8 cellular contexts compared by ENCODE assay signal in the genomic region with DNA sequence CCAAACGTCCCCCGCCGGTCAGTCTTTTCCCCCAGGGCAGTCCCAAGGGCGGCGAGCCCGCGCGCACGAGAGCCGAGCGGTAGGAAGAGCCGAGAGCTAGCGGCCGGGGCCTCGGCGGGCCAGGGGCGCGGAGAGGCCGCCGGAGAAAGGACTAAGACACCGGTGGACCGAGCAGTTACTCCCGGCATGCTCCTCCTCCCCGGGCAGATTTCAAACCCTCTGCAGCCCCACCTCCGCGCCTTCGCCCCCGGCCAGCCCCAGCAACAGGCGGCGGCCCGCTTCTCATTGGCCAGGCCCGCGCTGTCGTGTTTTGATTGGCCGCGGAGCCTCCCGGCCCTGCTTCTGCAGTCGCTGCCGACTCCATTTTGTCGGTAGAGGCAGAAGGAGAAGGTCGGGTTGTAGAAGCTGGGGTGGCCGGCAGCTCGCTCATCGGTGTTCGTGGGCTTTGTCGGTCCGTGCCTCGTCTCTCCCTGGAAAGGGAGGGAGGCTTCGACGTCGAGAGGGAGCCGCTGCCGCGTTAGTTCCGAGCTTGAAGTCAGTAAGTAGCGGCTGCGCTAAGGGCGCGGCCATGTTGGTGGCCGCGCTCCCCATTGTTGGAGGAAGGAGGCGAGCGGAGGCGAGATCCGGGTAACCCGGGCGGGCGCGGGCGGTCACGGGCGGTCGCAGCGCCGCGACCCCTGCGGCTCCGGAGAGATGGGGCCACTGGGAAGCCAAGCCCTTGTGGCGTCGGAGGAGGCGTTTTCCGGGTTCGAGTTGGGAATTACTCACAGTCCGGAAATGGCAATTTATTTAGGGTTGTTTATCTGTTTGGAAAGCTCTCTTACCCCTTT. TPM values are rescaled to one million over a fixed set of nuclear protein-coding genes. Genes with fewer than 3 reads are reported as not detected.
DNase-seq lines count a peak whose midpoint lies in the region; ATAC-seq, FAIRE-seq and TF ChIP-seq lines count a peak whose summit lies in the region.

A gene with protein sequence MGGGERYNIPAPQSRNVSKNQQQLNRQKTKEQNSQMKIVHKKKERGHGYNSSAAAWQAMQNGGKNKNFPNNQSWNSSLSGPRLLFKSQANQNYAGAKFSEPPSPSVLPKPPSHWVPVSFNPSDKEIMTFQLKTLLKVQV (plus strand): TSS at position 368 of the 830 bp plus-strand sequence. CDS start 1,630 bp downstream, outside the sequence.

- CTCF ChIA-PET in PC-3 (lab: Charles Lee) = interaction anchor here (0.5 kb wide), 1 partner anchor 20 kb away, joined by 3 read pairs; the partner anchor contains the start of gene SRSF10

- H3K27ac ChIP-seq in PC-3 (ENCODE audit: low read length) = peak within 1 kb of the TSS; percentile 97

- H3F3A ChIP-seq in PC-3 (ENCODE audit: low read length, unreplicated experiment) = peaks cover 19% of the 10 kb centered on the region

- FAIRE-seq in D721Med (lab: Jason Lieb, UNC) = no peak

- peaks cover 49 to 60% (median 54%) of the 10 kb centered on the region in 3 donors for H3K4me1 Mint-ChIP-seq in IgD-negative memory B cell

- H3K4me3 ChIP-seq in PC-3 (ENCODE audit: low read length) (peak within 1 kb of the TSS; percentile 94), epithelial cell of esophagus (ENCODE audit: low read length) (peak within 1 kb of the TSS; percentile 98)

- DNase-seq in D721Med (ENCODE audit: insufficient read length, low spot score) (peak; percentile 68), PC-3 (peak; percentile 95), activated T-cell treated with anti-CD3 and anti-CD28 coated beads for 48 hours (ENCODE audit: low read depth) (peak; percentile 95), epithelial cell of esophagus (ENCODE audit: low read depth) (peak; percentile 98), mucosa of gallbladder (ENCODE audit: low spot score) (peak; percentile 97)
- peak; percentile 90 to 93 for DNase-seq in stimulated activated CD8-positive, alpha-beta memory T cell treated with anti-CD3 and anti-CD28 coated beads, Interleukin-4, amount 100 ng/mL, for 4 hours (ENCODE audit: low read depth in 2 of 2, low spot score in 1 of 2)

- peaks cover 18% of the 10 kb centered on the region for H3K36me3 ChIP-seq in PC-3 (ENCODE audit: low read depth, low read length)

- peak within 1 kb of the TSS; percentile 86 to 100 (median 92) for H3K27ac Mint-ChIP-seq in IgD-negative memory B cell

- peaks cover 13% of the 10 kb centered on the region for H4K20me1 ChIP-seq in PC-3 (ENCODE audit: low read length)

- H3K27me3 ChIP-seq in PC-3 (ENCODE audit: low read length) = no peaks in the 10 kb centered on the region

- no TSS peak for BruUV-seq in PC-3 (replicated peaks; lab: Mats Ljungman, UMichigan)

- H3K4me3 Mint-ChIP-seq in IgD-negative memory B cell = peak within 1 kb of the TSS; percentile 99 to 100 (median 100)

- H3K36me3 Mint-ChIP-seq in IgD-negative memory B cell = peaks cover 2% of the 10 kb centered on the region

- H3K9me3 ChIP-seq in PC-3 (ENCODE audit: low read length) = no peaks in the 10 kb centered on the region

- no peaks in the 10 kb centered on the region for H3K9me2 ChIP-seq in PC-3 (replicated peaks; ENCODE audit: low read length)

- POLR2A ChIA-PET in PC-3 (lab: Charles Lee; ENCODE audit: unreplicated experiment) = interaction anchor here (0.6 to 1.0 kb wide), 9 partner anchors 10 to 615 kb away, joined by 3 to 8 read pairs (median 5); no protein-coding TSS in a partner anchor

- peak; percentile 71 for ATAC-seq in GM21529 (IDR thresholded peaks at IDR 0.05; ENCODE audit: unreplicated experiment)
- peak; percentile 91 for ATAC-seq in PC-3

- intact Hi-C loops in PC-3 (cut with micrococcal nuclease) = loop anchor here (5.0 to 10.0 kb wide), 2 partner anchors 37 to 155 kb away; partner anchors contain the start of gene MYOM3

- H3K9me3 Mint-ChIP-seq in IgD-negative memory B cell = no peaks in the 10 kb centered on the region

- peaks cover 40% of the 10 kb centered on the region for H3K4me1 ChIP-seq in PC-3 (ENCODE audit: insufficient read depth, low read length)

- peak within 1 kb of the TSS; percentile 94 for H3K9ac ChIP-seq in PC-3 (ENCODE audit: low read length)

- peak within 1 kb of the TSS; percentile 95 for H3K4me2 ChIP-seq in PC-3 (ENCODE audit: low read length)

- no peaks in the 10 kb centered on the region for H3K27me3 Mint-ChIP-seq in IgD-negative memory B cell

- peak within 1 kb of the TSS; percentile 84 for H2AFZ ChIP-seq in PC-3 (ENCODE audit: low read length)

- no peak for TF ChIP-seq CTCF in D721Med (IDR thresholded peaks at IDR 0.05; ENCODE audit: insufficient read depth, missing control alignments)
- no peak for TF ChIP-seq CTCF in PC-3 (conservative IDR thresholded peaks at IDR 0.05; ENCODE audit: low read depth, low read length)
- no peak for TF ChIP-seq CTCF in epithelial cell of esophagus (IDR thresholded peaks at IDR 0.05; ENCODE audit: insufficient read depth, low read depth, low read length, missing control alignments)

- peaks cover 24% of the 10 kb centered on the region for H3K79me2 ChIP-seq in PC-3 (ENCODE audit: low read length)

RNA-seq across cellular contexts. Expression of the gene that starts here (rescaled TPM):
- polyA plus RNA-seq in IgD-negative memory B cell = 143 TPM
- 36.3 and 45.6 TPM in 2 replicates for total RNA-seq in PC-3 (2014; rRNA removed)
- 153 TPM for total RNA-seq in mucosa of gallbladder

Comparison
In these comparisons a context has a peak if more than half of its experiments do, and no peak if none do; other contexts are left out.
1. Peak in every context shown above with its lines: DNase-seq, ATAC-seq, H3K4me3 ChIP-seq and H3K27ac ChIP-seq.